3 cellular contexts compared by ENCODE assay signal in the genomic region with DNA sequence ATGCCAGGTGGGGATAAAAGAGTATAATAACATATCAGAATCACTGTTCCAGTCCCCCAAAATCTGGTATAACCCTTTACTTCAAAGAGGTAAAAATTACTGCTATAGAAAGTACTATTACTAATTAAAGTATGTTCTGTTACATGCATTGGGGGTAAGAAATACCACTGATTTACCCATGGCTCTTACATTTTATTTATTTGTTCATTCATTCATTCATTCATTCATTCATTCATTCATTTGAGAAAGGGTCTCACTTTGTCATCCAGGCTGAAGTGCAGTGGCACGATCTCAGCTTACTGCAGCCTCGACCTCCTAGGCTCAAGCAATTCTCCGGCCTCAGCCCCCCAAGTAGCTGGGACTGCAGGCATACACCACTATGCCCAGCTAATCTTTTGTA.
TF ChIP-seq lines count a peak whose summit lies in the region.

No MANE protein-coding gene starts in this region.

TF ChIP-seq in GM12878, 131 proteins besides CTCF, POLR2A, EP300 and RAD21:
- TF ChIP-seq MLLT1 (IDR thresholded peaks at IDR 0.05) (no peak), ZNF24 (IDR thresholded peaks at IDR 0.05) (peak; percentile 92)

TF ChIP-seq in K562, 482 proteins besides CTCF, POLR2A, EP300 and RAD21:
- TF ChIP-seq ZNF24 (IDR thresholded peaks at IDR 0.05) (peak; percentile 94), YY1 (IDR thresholded peaks at IDR 0.05; ENCODE audit: borderline replicate concordance in 1 of 3, control insufficient read depth in 1 of 3, extremely low read depth in 1 of 3, insufficient read depth in 3 of 3, insufficient read length in 1 of 3, insufficient replicate concordance in 2 of 3, low read depth in 1 of 3, low read length in 2 of 3) (no peak), FOXK1 (CRISPR knock-in tag; IDR thresholded peaks at IDR 0.05; ENCODE audit: borderline replicate concordance) (no peak), BDP1 (IDR thresholded peaks at IDR 0.05; ENCODE audit: insufficient read depth, insufficient read length) (no peak)

TF ChIP-seq in endothelial cell of umbilical vein, 7 proteins besides CTCF, POLR2A, EP300 and RAD21:
- no peak for TF ChIP-seq MYC (IDR thresholded peaks at IDR 0.05; ENCODE audit: low read depth, low read length)
- TF ChIP-seq, protein P1, sequence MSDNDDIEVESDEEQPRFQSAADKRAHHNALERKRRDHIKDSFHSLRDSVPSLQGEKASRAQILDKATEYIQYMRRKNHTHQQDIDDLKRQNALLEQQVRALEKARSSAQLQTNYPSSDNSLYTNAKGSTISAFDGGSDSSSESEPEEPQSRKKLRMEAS (IDR thresholded peaks at IDR 0.05; ENCODE audit: insufficient read depth, insufficient read length) = no peak
